In genomic region chr20:23782366-23782983, GRCh38 we compare ENCODE assay signal across 8 cellular contexts. TPM values are rescaled to one million over a fixed set of nuclear protein-coding genes. Genes with fewer than 3 reads are reported as not detected.
DNase-seq lines count a peak whose midpoint lies in the region; ATAC-seq, FAIRE-seq and TF ChIP-seq lines count a peak whose summit lies in the region.

No MANE protein-coding gene starts in this region.

- no peaks in the 10 kb centered on the region for H3K9me3 Mint-ChIP-seq in activated T-cell treated with anti-CD3 and anti-CD28 coated beads, Interleukin-2, amount 50 U/mL, for 4 hours

- H3K4me2 ChIP-seq in keratinocyte (ENCODE audit: control insufficient read depth, extremely low read depth, insufficient read depth, low read depth, low read length) = no peak overlapping the region

- peaks cover 17% of the 10 kb centered on the region for H3K27me3 Mint-ChIP-seq in activated T-cell treated with anti-CD3 and anti-CD28 coated beads, Interleukin-2, amount 50 U/mL, for 4 hours (ENCODE audit: low read depth)

- H2AFZ ChIP-seq in keratinocyte (ENCODE audit: control insufficient read depth, low read length) = no peak overlapping the region

- FAIRE-seq in keratinocyte (lab: Jason Lieb, UNC) = no peak

- H3K4me1 ChIP-seq in keratinocyte (ENCODE audit: control insufficient read depth, extremely low read depth, insufficient read depth, low read length) = no peaks in the 10 kb centered on the region

- H3K4me3 ChIP-seq in WI38 (ENCODE audit: low read depth, low read length) (no peak overlapping the region), keratinocyte (ENCODE audit: control insufficient read depth in 2 of 3, extremely low read depth in 1 of 3, insufficient read depth in 2 of 3, low read depth in 1 of 3, low read length in 3 of 3) (no peak overlapping the region)

- no peaks in the 10 kb centered on the region for H4K20me1 ChIP-seq in keratinocyte (ENCODE audit: control insufficient read depth, extremely low read depth, insufficient read depth, low read length)

- dilution Hi-C loops in keratinocyte (cut with MboI; ENCODE audit: extremely low pct_ligation_motif_present, low sequenced_read_pairs) = no loop called here

- H3K4me1 Mint-ChIP-seq in activated T-cell treated with anti-CD3 and anti-CD28 coated beads, Interleukin-2, amount 50 U/mL, for 4 hours (ENCODE audit: low read depth) = no peaks in the 10 kb centered on the region

- H3K27ac ChIP-seq in keratinocyte (ENCODE audit: control insufficient read depth, insufficient read depth, low read length) = no peak overlapping the region

- no peaks in the 10 kb centered on the region for H3K9me1 ChIP-seq in keratinocyte (ENCODE audit: control insufficient read depth, extremely low read depth, insufficient read depth, low read length)

- no peak for ATAC-seq in activated T-cell treated with anti-CD3 and anti-CD28 coated beads, Interleukin-2, amount 50 U/mL, for 4 hours
- no peak for ATAC-seq in GM19397 (IDR thresholded peaks at IDR 0.05; ENCODE audit: unreplicated experiment)
- ATAC-seq in HG02840 (IDR thresholded peaks at IDR 0.05; ENCODE audit: low FRiP score, unreplicated experiment) = no peak

- H3K4me3 Mint-ChIP-seq in activated T-cell treated with anti-CD3 and anti-CD28 coated beads, Interleukin-2, amount 50 U/mL, for 4 hours = no peak overlapping the region

- no peaks in the 10 kb centered on the region for H3K36me3 ChIP-seq in keratinocyte (ENCODE audit: control insufficient read depth in 2 of 2, extremely low read depth in 1 of 2, insufficient read depth in 2 of 2, low read length in 2 of 2)

- H3K36me3 Mint-ChIP-seq in activated T-cell treated with anti-CD3 and anti-CD28 coated beads, Interleukin-2, amount 50 U/mL, for 4 hours (ENCODE audit: insufficient read depth) = no peaks in the 10 kb centered on the region

- TF ChIP-seq CTCF in WI38 (IDR thresholded peaks at IDR 0.05; ENCODE audit: low read depth, low read length) (peak; percentile 52; the same call in 1 of the 2 replicates), keratinocyte (optimal IDR thresholded peaks at IDR 0.05 in 1 of 3, IDR thresholded peaks at IDR 0.05 in 1 of 3, conservative IDR thresholded peaks at IDR 0.05 in 1 of 3; ENCODE audit: extremely low read depth in 1 of 3, insufficient read depth in 2 of 3, low read length in 3 of 3) (peak; percentile 63 to 69 (median 66))

- no peaks in the 10 kb centered on the region for H3K9me3 ChIP-seq in keratinocyte (ENCODE audit: control insufficient read depth, low read depth, low read length)

- no peaks in the 10 kb centered on the region for H3K79me2 ChIP-seq in keratinocyte (ENCODE audit: control insufficient read depth, insufficient read depth, low read length)

- DNase-seq in activated T-cell treated with anti-CD3 and anti-CD28 coated beads for 48 hours (ENCODE audit: low read depth) (peak; percentile 4), HK-2 (ENCODE audit: unreplicated experiment) (peak; percentile 13), keratinocyte (ENCODE audit: low read depth, low spot score) (no peak), NCI-H146 (lab: John Stamatoyannopoulos, UW) (no peak)
- no peak for DNase-seq in activated T-cell treated with anti-CD3 and anti-CD28 coated beads, Interleukin-2, amount 50 U/mL, for 4 hours

- no peaks in the 10 kb centered on the region for H3K27me3 ChIP-seq in keratinocyte (ENCODE audit: control insufficient read depth, extremely low read depth, insufficient read depth, low read length)

- no peak overlapping the region for H3K9ac ChIP-seq in keratinocyte (ENCODE audit: control insufficient read depth, extremely low read depth, insufficient read depth, low read length)

RNA-seq across cellular contexts. Expression of gene CST1, which starts 31.7 kb away (rescaled TPM):
- not detected for total RNA-seq in activated T-cell treated with anti-CD3 and anti-CD28 coated beads, Interleukin-2, amount 50 U/mL, for 4 hours
- polyA plus RNA-seq in keratinocyte = not detected in 3 replicates
- not detected for polyA plus RNA-seq in keratinocyte (2011; ENCODE audit: low read depth)
- polyA plus RNA-seq in keratinocyte (2011; cell fraction: cytosol; rRNA removed) = not detected in 2 replicates
- not detected in 2 replicates for polyA plus RNA-seq in keratinocyte (2011; cell fraction: nucleus; rRNA removed)
- polyA plus RNA-seq in keratinocyte (2012; ENCODE audit: low replicate concordance) = not detected in 2 replicates
- not detected in 3 replicates for polyA minus RNA-seq in keratinocyte
- polyA minus RNA-seq in keratinocyte (2011; cell fraction: cytosol; rRNA and poly(A)+ RNA removed) = not detected
- polyA minus RNA-seq in keratinocyte (2011; cell fraction: nucleus; rRNA and poly(A)+ RNA removed) = not detected in 2 replicates

RNA-seq across cellular contexts. Expression of gene CST2, which starts 44.1 kb away (rescaled TPM):
- total RNA-seq in activated T-cell treated with anti-CD3 and anti-CD28 coated beads, Interleukin-2, amount 50 U/mL, for 4 hours = not detected
- polyA plus RNA-seq in keratinocyte = not detected in 3 replicates
- not detected for polyA plus RNA-seq in keratinocyte (2011; ENCODE audit: low read depth)
- not detected in 2 replicates for polyA plus RNA-seq in keratinocyte (2011; cell fraction: cytosol; rRNA removed)
- polyA plus RNA-seq in keratinocyte (2011; cell fraction: nucleus; rRNA removed) = not detected in 2 replicates
- not detected in 2 replicates for polyA plus RNA-seq in keratinocyte (2012; ENCODE audit: low replicate concordance)
- polyA minus RNA-seq in keratinocyte = not detected in 3 replicates
- polyA minus RNA-seq in keratinocyte (2011; cell fraction: cytosol; rRNA and poly(A)+ RNA removed) = not detected
- not detected in 2 replicates for polyA minus RNA-seq in keratinocyte (2011; cell fraction: nucleus; rRNA and poly(A)+ RNA removed)

Comparison
In these comparisons a context has a peak if more than half of its experiments do, and no peak if none do; other contexts are left out.
1. DNase-seq: peak in activated T-cell treated with anti-CD3 and anti-CD28 coated beads for 48 hours (single experiment) and HK-2 (single experiment); none in activated T-cell treated with anti-CD3 and anti-CD28 coated beads, Interleukin-2, amount 50 U/mL, for 4 hours (single experiment), keratinocyte (single experiment) and NCI-H146 (single experiment).